In genomic region chr3:177388209-177388608, GRCh38 we compare ENCODE assay signal across 22 cellular contexts.
DNase-seq lines count a peak whose midpoint lies in the region; ATAC-seq lines count a peak whose summit lies in the region.
"Had no signal": no experiment of that assay in that cellular context is flagged by ENCODE, and none has a peak within 500 bp of the region (broad histone marks: within the 10 kb centered on the region; RNA-seq: fewer than 3 reads in every experiment).

No MANE protein-coding gene starts in this region.

- no peak overlapping the region for H3K27ac Mint-ChIP-seq in activated CD4-positive, alpha-beta T cell treated with anti-CD3 and anti-CD28 coated beads for 36 hours
- no peak overlapping the region for H3K27ac Mint-ChIP-seq in activated CD4-positive, alpha-beta T cell treated with anti-CD3 and anti-CD28 coated beads, Interleukin-2, amount 10 ng/mL, durations not matched to agents 7 days and 5 days
- H3K27ac Mint-ChIP-seq in activated T-helper 17 cell treated with anti-CD3 and anti-CD28 coated beads, Interleukin-2, amount 50 U/mL, for 72 hours, result no peak overlapping the region
- no peak overlapping the region for H3K27ac Mint-ChIP-seq in stimulated activated effector memory CD8-positive, alpha-beta T cell treated with anti-CD3 and anti-CD28 coated beads, Interleukin-12 subunit alpha, Interleukin-12 subunit beta, amount 100 ng/mL, for 72 hours
- H3K27ac Mint-ChIP-seq: CD14-positive monocyte; CD4-positive, alpha-beta memory T cell had no signal

- no peaks in the 10 kb centered on the region for H3K36me3 Mint-ChIP-seq in activated CD4-positive, alpha-beta T cell treated with anti-CD3 and anti-CD28 coated beads for 36 hours (ENCODE audit: low read depth)
- no peaks in the 10 kb centered on the region for H3K36me3 Mint-ChIP-seq in activated CD4-positive, alpha-beta T cell treated with anti-CD3 and anti-CD28 coated beads, Interleukin-2, amount 10 ng/mL, durations not matched to agents 7 days and 5 days (ENCODE audit: low read depth)
- H3K36me3 Mint-ChIP-seq in activated T-helper 17 cell treated with anti-CD3 and anti-CD28 coated beads, Interleukin-2, amount 50 U/mL, for 72 hours (ENCODE audit: low read depth), result no peaks in the 10 kb centered on the region
- no peaks in the 10 kb centered on the region for H3K36me3 Mint-ChIP-seq in stimulated activated effector memory CD8-positive, alpha-beta T cell treated with anti-CD3 and anti-CD28 coated beads, Interleukin-12 subunit alpha, Interleukin-12 subunit beta, amount 100 ng/mL, for 72 hours
- H3K36me3 Mint-ChIP-seq: CD14-positive monocyte; CD4-positive, CD25-positive, alpha-beta regulatory T cell had no signal

- no peaks in the 10 kb centered on the region for H3K27me3 Mint-ChIP-seq in activated CD4-positive, alpha-beta T cell treated with anti-CD3 and anti-CD28 coated beads for 36 hours
- H3K27me3 Mint-ChIP-seq in activated CD4-positive, alpha-beta T cell treated with anti-CD3 and anti-CD28 coated beads, Interleukin-2, amount 10 ng/mL, durations not matched to agents 7 days and 5 days, result no peaks in the 10 kb centered on the region
- H3K27me3 Mint-ChIP-seq in activated T-helper 17 cell treated with anti-CD3 and anti-CD28 coated beads, Interleukin-2, amount 50 U/mL, for 72 hours, result no peaks in the 10 kb centered on the region
- H3K27me3 Mint-ChIP-seq: CD4-positive, alpha-beta memory T cell; CD4-positive, CD25-positive, alpha-beta regulatory T cell; CD8-positive, alpha-beta memory T cell had no signal

- peak; percentile 73 for ATAC-seq in activated CD4-positive, alpha-beta T cell treated with anti-CD3 and anti-CD28 coated beads for 36 hours
- peak; percentile 43 for ATAC-seq in activated T-helper 17 cell treated with anti-CD3 and anti-CD28 coated beads, Interleukin-2, amount 50 U/mL, for 72 hours (replicated peaks)
- ATAC-seq in stimulated activated effector memory CD8-positive, alpha-beta T cell treated with anti-CD3 and anti-CD28 coated beads, Interleukin-12 subunit alpha, Interleukin-12 subunit beta, amount 100 ng/mL, for 72 hours, result peak; percentile 76
- ATAC-seq: GM12878 had no signal

- POLR2A ChIA-PET in activated CD4-positive, alpha-beta T cell treated with anti-CD3 and anti-CD28 coated beads for 36 hours (lab: Charles Lee), result interaction anchor here (1.0 kb wide), 1 partner anchor 27 kb away, joined by 4 read pairs; no protein-coding TSS in a partner anchor
- POLR2A ChIA-PET in activated CD4-positive, alpha-beta T cell treated with anti-CD3 and anti-CD28 coated beads, Interleukin-2, amount 10 ng/mL, durations not matched to agents 7 days and 5 days (lab: Charles Lee), result no interaction called here

- H3K4me3 Mint-ChIP-seq in activated CD4-positive, alpha-beta T cell treated with anti-CD3 and anti-CD28 coated beads for 36 hours, result no peak overlapping the region
- no peak overlapping the region for H3K4me3 Mint-ChIP-seq in activated CD4-positive, alpha-beta T cell treated with anti-CD3 and anti-CD28 coated beads, Interleukin-2, amount 10 ng/mL, durations not matched to agents 7 days and 5 days
- H3K4me3 Mint-ChIP-seq in activated T-helper 17 cell treated with anti-CD3 and anti-CD28 coated beads, Interleukin-2, amount 50 U/mL, for 72 hours, result no peak overlapping the region
- H3K4me3 Mint-ChIP-seq in stimulated activated effector memory CD8-positive, alpha-beta T cell treated with anti-CD3 and anti-CD28 coated beads, Interleukin-12 subunit alpha, Interleukin-12 subunit beta, amount 100 ng/mL, for 72 hours, result no peak overlapping the region
- H3K4me3 Mint-ChIP-seq: CD14-positive monocyte; CD4-positive, alpha-beta memory T cell; CD4-positive, CD25-positive, alpha-beta regulatory T cell; CD8-positive, alpha-beta memory T cell had no signal

- CTCF ChIA-PET in activated CD4-positive, alpha-beta T cell treated with anti-CD3 and anti-CD28 coated beads for 36 hours (lab: Charles Lee), result interaction anchor here (0.8 kb wide), 1 partner anchor 9 kb away, joined by 7 read pairs; no protein-coding TSS in a partner anchor
- CTCF ChIA-PET in activated CD4-positive, alpha-beta T cell treated with anti-CD3 and anti-CD28 coated beads, Interleukin-2, amount 10 ng/mL, durations not matched to agents 7 days and 5 days (lab: Charles Lee), result interaction anchor here (1.0 kb wide), 1 partner anchor 20 kb away, joined by 3 read pairs; no protein-coding TSS in a partner anchor

- peaks cover 4% of the 10 kb centered on the region for H3K9me3 Mint-ChIP-seq in activated CD4-positive, alpha-beta T cell treated with anti-CD3 and anti-CD28 coated beads for 36 hours (ENCODE audit: low read depth)
- H3K9me3 Mint-ChIP-seq in activated CD4-positive, alpha-beta T cell treated with anti-CD3 and anti-CD28 coated beads, Interleukin-2, amount 10 ng/mL, durations not matched to agents 7 days and 5 days, result peaks cover 9% of the 10 kb centered on the region
- peaks cover 3% of the 10 kb centered on the region for H3K9me3 Mint-ChIP-seq in activated T-helper 17 cell treated with anti-CD3 and anti-CD28 coated beads, Interleukin-2, amount 50 U/mL, for 72 hours
- no peaks in the 10 kb centered on the region for H3K9me3 Mint-ChIP-seq in stimulated activated effector memory CD8-positive, alpha-beta T cell treated with anti-CD3 and anti-CD28 coated beads, Interleukin-12 subunit alpha, Interleukin-12 subunit beta, amount 100 ng/mL, for 72 hours
- H3K9me3 Mint-ChIP-seq: CD8-positive, alpha-beta memory T cell had no signal

- no peak for DNase-seq in activated CD4-positive, alpha-beta T cell treated with anti-CD3 and anti-CD28 coated beads for 36 hours
- DNase-seq in activated CD4-positive, alpha-beta T cell treated with anti-CD3 and anti-CD28 coated beads, Interleukin-2, amount 10 ng/mL, durations not matched to agents 7 days and 5 days, result no peak
- no peak for DNase-seq in stimulated activated effector memory CD8-positive, alpha-beta T cell treated with anti-CD3 and anti-CD28 coated beads, Interleukin-12 subunit alpha, Interleukin-12 subunit beta, amount 100 ng/mL, for 72 hours (ENCODE audit: low spot score in 2 of 2)
- DNase-seq in LoVo (ENCODE audit: low spot score), result no peak
- DNase-seq: 8988T; ACHN; BE2C; C1 segment of cervical spinal cord; CD4-positive, alpha-beta memory T cell; CD4-positive, CD25-positive, alpha-beta regulatory T cell; CD8-positive, alpha-beta memory T cell; COR-L47; DMS 273 treated with DMSO at 0.1 percent for 48 hours; DMS153; DMS53; DMS79; DND-41; EL; GDM1 had no signal

- intact Hi-C loops in activated CD4-positive, alpha-beta T cell treated with anti-CD3 and anti-CD28 coated beads for 36 hours (cut with DNase I, micrococcal nuclease), result no loop called here

- H3K4me1 Mint-ChIP-seq in activated CD4-positive, alpha-beta T cell treated with anti-CD3 and anti-CD28 coated beads for 36 hours, result peaks cover 4% of the 10 kb centered on the region
- no peaks in the 10 kb centered on the region for H3K4me1 Mint-ChIP-seq in activated CD4-positive, alpha-beta T cell treated with anti-CD3 and anti-CD28 coated beads, Interleukin-2, amount 10 ng/mL, durations not matched to agents 7 days and 5 days
- H3K4me1 Mint-ChIP-seq in activated T-helper 17 cell treated with anti-CD3 and anti-CD28 coated beads, Interleukin-2, amount 50 U/mL, for 72 hours, result peaks cover 8% of the 10 kb centered on the region
- peaks cover 10% of the 10 kb centered on the region for H3K4me1 Mint-ChIP-seq in stimulated activated effector memory CD8-positive, alpha-beta T cell treated with anti-CD3 and anti-CD28 coated beads, Interleukin-12 subunit alpha, Interleukin-12 subunit beta, amount 100 ng/mL, for 72 hours
- H3K4me1 Mint-ChIP-seq: CD4-positive, alpha-beta memory T cell had no signal
